ENCODE assay signal across 31 cellular contexts in the genomic region with DNA sequence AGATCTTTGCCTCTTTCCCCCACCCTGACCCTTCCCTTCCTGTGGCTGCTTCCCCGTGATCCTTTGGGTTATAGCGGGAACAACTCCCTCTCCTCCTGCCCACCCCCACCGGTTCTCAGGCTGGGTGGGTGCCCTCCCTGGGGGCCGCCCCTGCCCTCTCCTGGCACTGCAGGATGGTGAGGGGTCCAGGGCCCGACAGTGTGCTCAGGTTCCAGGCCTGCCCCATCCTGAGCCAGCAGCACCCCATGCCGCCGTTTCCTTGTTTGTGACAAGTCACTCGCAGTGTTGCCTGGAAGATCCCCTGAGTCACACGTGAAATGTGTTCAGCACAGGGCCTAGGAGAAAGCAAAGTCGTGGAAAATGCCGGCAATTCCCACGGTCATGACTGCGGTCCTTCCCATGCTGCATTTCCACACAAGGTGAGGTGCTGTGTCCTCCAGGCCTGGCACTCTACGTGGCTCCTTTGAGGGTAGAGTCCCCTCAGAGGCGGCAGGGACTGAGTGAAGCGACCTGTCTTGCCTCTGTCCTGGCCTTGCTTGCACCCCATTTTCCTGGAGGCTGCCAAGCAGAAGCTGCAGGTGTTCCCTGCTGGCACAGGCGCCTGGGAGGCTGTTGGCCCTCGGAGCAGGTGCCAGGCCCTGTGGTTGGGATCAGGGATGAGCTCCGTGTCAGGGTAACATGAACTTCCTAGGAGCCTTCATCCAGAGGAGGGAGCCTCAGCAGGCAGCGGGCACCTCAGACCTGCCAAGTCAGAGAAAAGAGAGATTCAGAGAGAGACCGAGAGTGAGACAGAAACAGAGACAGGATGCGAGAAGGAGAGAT.
DNase-seq lines count a peak whose midpoint lies in the region; ATAC-seq, FAIRE-seq and TF ChIP-seq lines count a peak whose summit lies in the region.
"Had no signal": no experiment of that assay in that cellular context is flagged by ENCODE, and none has a peak within 500 bp of the region (broad histone marks: within the 10 kb centered on the region; RNA-seq: fewer than 3 reads in every experiment).

No MANE protein-coding gene starts in this region.

- peak overlapping the region; percentile 53 for H3K27ac Mint-ChIP-seq in stimulated activated naive CD8-positive, alpha-beta T cell treated with anti-CD3 and anti-CD28 coated beads, Interleukin-15, Interleukin-2, amounts not matched to agents 100 ng/mL and 50 ng/mL, for 24 hours
- H3K27ac Mint-ChIP-seq in natural killer cell treated with Interleukin-12 subunit alpha and Interleukin-12 subunit beta and Interleukin-15 and Interleukin-18, amount 100 ng/mL, for 72 hours: peak overlapping the region in 1 of 2 donors; percentile 22
- H3K27ac Mint-ChIP-seq in activated T-helper 2 cell treated with anti-CD3 and anti-CD28 coated beads, Interferon-gamma antibody, Interleukin-2, Interleukin-4, amounts not matched to agents 10 μg/mL and 5 μg/mL and 100 μg/mL, durations not matched to agents 14 hours and 24 hours and 36 hours: no peak overlapping the region
- H3K27ac Mint-ChIP-seq: activated CD4-positive, alpha-beta memory T cell treated with anti-CD3 and anti-CD28 coated beads, Interleukin-2, amount 10 ng/mL, durations not matched to agents 7 days and 5 days; dendritic cell treated with granulocyte-macrophage colony-stimulating factor and Interleukin-4, amounts not matched to agents 40 ng/mL and 50 ng/mL, for 4 days; endodermal cell; H9 had no signal

- peak overlapping the region; percentile 76 for H3K4me2 ChIP-seq in GM12878 (ENCODE audit: control insufficient read depth, insufficient read depth)
- H3K4me2 ChIP-seq: hepatocyte had no signal

- H3K36me3 Mint-ChIP-seq in stimulated activated naive CD8-positive, alpha-beta T cell treated with anti-CD3 and anti-CD28 coated beads, Interleukin-15, Interleukin-2, amounts not matched to agents 100 ng/mL and 50 ng/mL, for 24 hours (ENCODE audit: low read depth): no peaks in the 10 kb centered on the region
- H3K36me3 Mint-ChIP-seq in natural killer cell treated with Interleukin-12 subunit alpha and Interleukin-12 subunit beta and Interleukin-15 and Interleukin-18, amount 100 ng/mL, for 72 hours: peaks cover 5% of the 10 kb centered on the region
- H3K36me3 Mint-ChIP-seq in activated T-helper 2 cell treated with anti-CD3 and anti-CD28 coated beads, Interferon-gamma antibody, Interleukin-2, Interleukin-4, amounts not matched to agents 10 μg/mL and 5 μg/mL and 100 μg/mL, durations not matched to agents 14 hours and 24 hours and 36 hours (ENCODE audit: low read depth): no peaks in the 10 kb centered on the region
- H3K36me3 Mint-ChIP-seq: T-cell had no signal

- peaks cover 4% of the 10 kb centered on the region for H3K27me3 Mint-ChIP-seq in stimulated activated naive CD8-positive, alpha-beta T cell treated with anti-CD3 and anti-CD28 coated beads, Interleukin-15, Interleukin-2, amounts not matched to agents 100 ng/mL and 50 ng/mL, for 24 hours
- H3K27me3 Mint-ChIP-seq in natural killer cell treated with Interleukin-12 subunit alpha and Interleukin-12 subunit beta and Interleukin-15 and Interleukin-18, amount 100 ng/mL, for 72 hours: peaks cover 22 to 34% of the 10 kb centered on the region in 2 donors
- H3K27me3 Mint-ChIP-seq in activated T-helper 2 cell treated with anti-CD3 and anti-CD28 coated beads, Interferon-gamma antibody, Interleukin-2, Interleukin-4, amounts not matched to agents 10 μg/mL and 5 μg/mL and 100 μg/mL, durations not matched to agents 14 hours and 24 hours and 36 hours (ENCODE audit: low read depth): peaks cover 12% of the 10 kb centered on the region
- H3K27me3 Mint-ChIP-seq: T-cell had no signal

- peaks cover 5% of the 10 kb centered on the region; the same call in 2 of the 3 replicates for H3K9me3 ChIP-seq in GM12878 (replicated peaks; ENCODE audit: control insufficient read depth, insufficient read depth, low read length)
- H3K9me3 ChIP-seq: SJCRH30 had no signal

- TF ChIP-seq POLR2A in GM12878 (IDR thresholded peaks at IDR 0.05; ENCODE audit: low read depth, low read length): no peak

- DNase-seq in stimulated activated naive CD8-positive, alpha-beta T cell treated with anti-CD3 and anti-CD28 coated beads, Interleukin-15, Interleukin-2, amounts not matched to agents 100 U/mL and 50 U/mL, for 24 hours: no peak
- DNase-seq in GM12878 (ENCODE audit: low read depth, low spot score) (no peak), NCI-H2107 treated with DMSO at 0.1 percent for 48 hours (lab: John Stamatoyannopoulos, UW; ENCODE audit: unreplicated experiment) (no peak)
- no peak for DNase-seq in natural killer cell treated with Interleukin-12 subunit alpha and Interleukin-12 subunit beta and Interleukin-15 and Interleukin-18, amount 100 ng/mL, for 72 hours (ENCODE audit: low spot score)
- no peak for DNase-seq in activated T-helper 2 cell treated with anti-CD3 and anti-CD28 coated beads, Interferon-gamma antibody, Interleukin-2, Interleukin-4, amounts not matched to agents 10 μg/mL and 5 μg/mL and 100 μg/mL, durations not matched to agents 14 hours and 24 hours and 36 hours (ENCODE audit: low spot score)
- DNase-seq: ACHN; activated CD4-positive, alpha-beta memory T cell treated with anti-CD3 and anti-CD28 coated beads, Interleukin-2, amount 10 ng/mL, durations not matched to agents 7 days and 5 days; Calu3; DMS79 treated with DMSO at 0.1 percent for 48 hours; endodermal cell; H9; left colon; NCI-H2029 treated with DMSO at 0.1 percent for 48 hours; NCI-H226; NCI-H748 treated with DMSO at 0.1 percent for 48 hours; occipital lobe; SJCRH30; T-cell; trophoblast cell had no signal

- no peak for TF ChIP-seq CTCF in GM12878 (IDR thresholded peaks at IDR 0.05 in 2 of 3, conservative IDR thresholded peaks at IDR 0.05 in 1 of 3; ENCODE audit: control insufficient read depth in 2 of 3, extremely low read depth in 1 of 3, insufficient read depth in 1 of 3, low read depth in 3 of 3, low read length in 3 of 3)

- no peak for TF ChIP-seq RAD21 in GM12878 (IDR thresholded peaks at IDR 0.05; ENCODE audit: insufficient read depth, low read depth, low read length)

- 60% methylated on average over 20 of the region's 22 CpGs for WGBS in GM12878 (ENCODE audit: insufficient coverage, insufficient replicate concordance, low lambda C conversion rate, missing lambda C conversion rate)

- TF ChIP-seq EP300 in GM12878 (IDR thresholded peaks at IDR 0.05; ENCODE audit: borderline replicate concordance in 1 of 2, control insufficient read depth in 1 of 2, low read depth in 2 of 2, low read length in 2 of 2): no peak

- H3K9ac ChIP-seq in GM12878 (ENCODE audit: control insufficient read depth, insufficient read depth, low read length): no peak overlapping the region

- no peak overlapping the region for H3K4me3 Mint-ChIP-seq in stimulated activated naive CD8-positive, alpha-beta T cell treated with anti-CD3 and anti-CD28 coated beads, Interleukin-15, Interleukin-2, amounts not matched to agents 100 ng/mL and 50 ng/mL, for 24 hours
- H3K4me3 Mint-ChIP-seq in natural killer cell treated with Interleukin-12 subunit alpha and Interleukin-12 subunit beta and Interleukin-15 and Interleukin-18, amount 100 ng/mL, for 72 hours: peak overlapping the region; percentile 33
- H3K4me3 Mint-ChIP-seq in activated T-helper 2 cell treated with anti-CD3 and anti-CD28 coated beads, Interferon-gamma antibody, Interleukin-2, Interleukin-4, amounts not matched to agents 10 μg/mL and 5 μg/mL and 100 μg/mL, durations not matched to agents 14 hours and 24 hours and 36 hours (ENCODE audit: low read depth): no peak overlapping the region
- H3K4me3 Mint-ChIP-seq: activated CD4-positive, alpha-beta memory T cell treated with anti-CD3 and anti-CD28 coated beads, Interleukin-2, amount 10 ng/mL, durations not matched to agents 7 days and 5 days; dendritic cell treated with granulocyte-macrophage colony-stimulating factor and Interleukin-4, amounts not matched to agents 40 ng/mL and 50 ng/mL, for 4 days; endodermal cell; H9; T-cell had no signal

- no peaks in the 10 kb centered on the region; a peak in 1 of 4 replicates for H3K27me3 ChIP-seq in GM12878 (replicated peaks in 1 of 2; ENCODE audit: control insufficient read depth in 2 of 2, insufficient read depth in 2 of 2, low read length in 1 of 2)
- H3K27me3 ChIP-seq: hepatocyte, SJCRH30 had no signal

- intact Hi-C loops in GM12878 (cut with micrococcal nuclease; ENCODE audit: unreplicated experiment): no loop called here
- intact Hi-C loops in activated T-helper 2 cell treated with anti-CD3 and anti-CD28 coated beads, Interferon-gamma antibody, Interleukin-2, Interleukin-4, amounts not matched to agents 10 μg/mL and 5 μg/mL and 100 μg/mL, durations not matched to agents 14 hours and 24 hours and 36 hours (cut with micrococcal nuclease): no loop called here

- in situ Hi-C loops in GM12878 (cut with MboI): no loop called here

- no peak overlapping the region for H3K27ac ChIP-seq in GM12878 (ENCODE audit: control insufficient read depth, insufficient read depth)
- H3K27ac ChIP-seq: hepatocyte, SJCRH30, skin epidermis had no signal

- SMC1A ChIA-PET in GM12878 (lab: Charles Lee; ENCODE audit: uncharacterized antibody, unreplicated experiment): interaction anchor here (1.6 kb wide), 1 partner anchor 19 kb away, joined by 5 read pairs; no protein-coding TSS in a partner anchor

- RAD21 ChIA-PET in GM12878 (lab: Charles Lee; ENCODE audit: unreplicated experiment): no interaction called here

- ATAC-seq in stimulated activated naive CD8-positive, alpha-beta T cell treated with anti-CD3 and anti-CD28 coated beads, Interleukin-15, Interleukin-2, amounts not matched to agents 100 U/mL and 50 U/mL, for 24 hours: no peak
- ATAC-seq in GM12878: no peak
- ATAC-seq in natural killer cell treated with Interleukin-12 subunit alpha and Interleukin-12 subunit beta and Interleukin-15 and Interleukin-18, amount 100 ng/mL, for 72 hours: peak in 1 of 2 donors; percentile 35
- no peak for ATAC-seq in GM21381 (IDR thresholded peaks at IDR 0.05; ENCODE audit: unreplicated experiment)
- ATAC-seq in HG03521 (IDR thresholded peaks at IDR 0.05; ENCODE audit: unreplicated experiment): no peak
- ATAC-seq: esophagus mucosa, left colon, T-cell had no signal

- H3K4me3 ChIP-seq in GM12878: no peak overlapping the region
- H3K4me3 ChIP-seq: hepatocyte, SJCRH30, skin epidermis had no signal

- peaks cover 2% of the 10 kb centered on the region; the same call in 1 of the 2 replicates for H4K20me1 ChIP-seq in GM12878 (ENCODE audit: control insufficient read depth, insufficient read depth)

- H3K36me3 ChIP-seq in GM12878 (ENCODE audit: control insufficient read depth in 2 of 2, insufficient read depth in 2 of 2, low read length in 1 of 2): no peaks in the 10 kb centered on the region
- H3K36me3 ChIP-seq: SJCRH30 had no signal

- CTCF ChIA-PET in GM12878 (lab: Yijun Ruan, JAX): no interaction called here

- peaks cover 10% of the 10 kb centered on the region for H3K4me1 ChIP-seq in GM12878 (ENCODE audit: control insufficient read depth, insufficient read depth, low read length)
- H3K4me1 ChIP-seq: SJCRH30 had no signal

- H3K79me2 ChIP-seq in GM12878 (ENCODE audit: control insufficient read depth, insufficient read depth, low read length): no peaks in the 10 kb centered on the region
- H3K79me2 ChIP-seq: hepatocyte had no signal

- no peak for FAIRE-seq in GM12878 (lab: Jason Lieb, UNC)
- FAIRE-seq: astrocyte, frontal cortex, GM19239, HTR-8/SVneo, TTC549 had no signal

- no TSS peak for BruUV-seq in GM12878 (replicated peaks; lab: Mats Ljungman, UMichigan)

- no peak overlapping the region for H2AFZ ChIP-seq in GM12878 (ENCODE audit: control insufficient read depth, low read depth, low read length)
- H2AFZ ChIP-seq: hepatocyte had no signal

- H3K9me3 Mint-ChIP-seq in stimulated activated naive CD8-positive, alpha-beta T cell treated with anti-CD3 and anti-CD28 coated beads, Interleukin-15, Interleukin-2, amounts not matched to agents 100 ng/mL and 50 ng/mL, for 24 hours: peaks cover 20% of the 10 kb centered on the region
- H3K9me3 Mint-ChIP-seq in natural killer cell treated with Interleukin-12 subunit alpha and Interleukin-12 subunit beta and Interleukin-15 and Interleukin-18, amount 100 ng/mL, for 72 hours: peaks cover 5% of the 10 kb centered on the region
- H3K9me3 Mint-ChIP-seq in activated T-helper 2 cell treated with anti-CD3 and anti-CD28 coated beads, Interferon-gamma antibody, Interleukin-2, Interleukin-4, amounts not matched to agents 10 μg/mL and 5 μg/mL and 100 μg/mL, durations not matched to agents 14 hours and 24 hours and 36 hours: peaks cover 6% of the 10 kb centered on the region
- H3K9me3 Mint-ChIP-seq: dendritic cell treated with granulocyte-macrophage colony-stimulating factor and Interleukin-4, amounts not matched to agents 40 ng/mL and 50 ng/mL, for 4 days had no signal

- H3K4me1 Mint-ChIP-seq in stimulated activated naive CD8-positive, alpha-beta T cell treated with anti-CD3 and anti-CD28 coated beads, Interleukin-15, Interleukin-2, amounts not matched to agents 100 ng/mL and 50 ng/mL, for 24 hours (ENCODE audit: low read depth): peaks cover 14% of the 10 kb centered on the region
- H3K4me1 Mint-ChIP-seq in natural killer cell treated with Interleukin-12 subunit alpha and Interleukin-12 subunit beta and Interleukin-15 and Interleukin-18, amount 100 ng/mL, for 72 hours (ENCODE audit: low read depth in 2 of 2): peaks cover 19 to 35% of the 10 kb centered on the region in 2 donors
- H3K4me1 Mint-ChIP-seq in activated T-helper 2 cell treated with anti-CD3 and anti-CD28 coated beads, Interferon-gamma antibody, Interleukin-2, Interleukin-4, amounts not matched to agents 10 μg/mL and 5 μg/mL and 100 μg/mL, durations not matched to agents 14 hours and 24 hours and 36 hours (ENCODE audit: low read depth): peaks cover 7% of the 10 kb centered on the region

- POLR2A ChIA-PET in GM12878 (lab: Charles Lee): no interaction called here
